In genomic region chr17:44257815-44258750, GRCh38 we compare ENCODE assay signal across 22 cellular contexts. TPM values are rescaled to one million over a fixed set of nuclear protein-coding genes. Genes with fewer than 3 reads are reported as not detected.
DNase-seq lines count a peak whose midpoint lies in the region; ATAC-seq and TF ChIP-seq lines count a peak whose summit lies in the region.
"Had no signal": no experiment of that assay in that cellular context is flagged by ENCODE, and none has a peak within 500 bp of the region (broad histone marks: within the 10 kb centered on the region; RNA-seq: fewer than 3 reads in every experiment).

No MANE protein-coding gene starts in this region.

- H3K36me3 ChIP-seq in BLaER1 (no peaks in the 10 kb centered on the region), GM23338 (ENCODE audit: insufficient read depth) (no peaks in the 10 kb centered on the region), WERI-Rb-1 (no peaks in the 10 kb centered on the region), osteoblast (ENCODE audit: insufficient read depth, low read length) (no peaks in the 10 kb centered on the region)

- H3K4me3 ChIP-seq in BLaER1 (no peak overlapping the region), GM23338 (no peak overlapping the region), WERI-Rb-1 (ENCODE audit: low read depth, low read length) (no peak overlapping the region), osteoblast (ENCODE audit: insufficient read depth, low read length) (no peak overlapping the region)
- H3K4me3 ChIP-seq: SK-N-MC had no signal

- H2AFZ ChIP-seq in GM23338: no peak overlapping the region
- H2AFZ ChIP-seq in osteoblast (ENCODE audit: low read length): no peak overlapping the region

- no peak overlapping the region for H3K27ac ChIP-seq in BLaER1
- H3K27ac ChIP-seq in GM23338 (ENCODE audit: low read depth): no peak overlapping the region
- peak overlapping the region; percentile 66 for H3K27ac ChIP-seq in WERI-Rb-1
- H3K27ac ChIP-seq in osteoblast (ENCODE audit: low read depth, low read length): no peak overlapping the region
- H3K27ac ChIP-seq in caudate nucleus (ENCODE audit: low read depth, low read length): no peak overlapping the region
- H3K27ac ChIP-seq: SK-N-MC had no signal

- H3K9me3 ChIP-seq in BLaER1: no peaks in the 10 kb centered on the region
- H3K9me3 ChIP-seq in WERI-Rb-1 (ENCODE audit: severe bottlenecking): no peaks in the 10 kb centered on the region
- no peaks in the 10 kb centered on the region for H3K9me3 ChIP-seq in osteoblast (ENCODE audit: low read depth, low read length)

- no peak overlapping the region for H3K9ac ChIP-seq in BLaER1

- no peaks in the 10 kb centered on the region for H3F3A ChIP-seq in GM23338 (replicated peaks; ENCODE audit: low read depth)

- no peak overlapping the region for H3K4me3 Mint-ChIP-seq in GM23338
- H3K4me3 Mint-ChIP-seq: CD8-positive, alpha-beta memory T cell; HFFc6 had no signal

- ATAC-seq in GM23338 (peak; percentile 24; the same call in 1 of the 3 replicates), HG03521 (IDR thresholded peaks at IDR 0.05; ENCODE audit: unreplicated experiment) (no peak)

- H3K79me2 ChIP-seq in GM23338 (replicated peaks; ENCODE audit: insufficient read depth) (no peaks in the 10 kb centered on the region), osteoblast (ENCODE audit: insufficient read depth, low read length) (no peaks in the 10 kb centered on the region)

- peaks cover 14% of the 10 kb centered on the region for H3K27me3 Mint-ChIP-seq in GM23338 (ENCODE audit: insufficient read depth, low read depth, poor library complexity)
- H3K27me3 Mint-ChIP-seq: CD8-positive, alpha-beta memory T cell had no signal

- H3K4me2 ChIP-seq in BLaER1 (peak overlapping the region; percentile 40), GM23338 (no peak overlapping the region), osteoblast (ENCODE audit: insufficient read depth, low read length) (no peak overlapping the region)

- no peaks in the 10 kb centered on the region; the same call in 2 of the 3 replicates for H3K4me1 Mint-ChIP-seq in GM23338
- H3K4me1 Mint-ChIP-seq: CD8-positive, alpha-beta memory T cell had no signal

- no peak for TF ChIP-seq CTCF in GM23338 (conservative IDR thresholded peaks at IDR 0.05; ENCODE audit: low read depth in 2 of 2)
- no peak for TF ChIP-seq CTCF in WERI-Rb-1 (IDR thresholded peaks at IDR 0.05; ENCODE audit: low read depth, low read length)
- TF ChIP-seq CTCF in osteoblast (IDR thresholded peaks at IDR 0.05; ENCODE audit: extremely low read depth, low read depth, low read length): no peak

- no peaks in the 10 kb centered on the region for H3K9me2 ChIP-seq in GM23338 (ENCODE audit: insufficient read depth)

- DNase-seq in GM23338 (ENCODE audit: low spot score) (no peak), WERI-Rb-1 (no peak), osteoblast (ENCODE audit: insufficient read length, low spot score, missing footprints) (peak; percentile 82), NCI-H2171 treated with DMSO at 0.1 percent for 48 hours (lab: John Stamatoyannopoulos, UW) (no peak), caudate nucleus (lab: John Stamatoyannopoulos, UW) (no peak)
- DNase-seq: CD8-positive, alpha-beta memory T cell; DMS79; HFFc6; NCI-H1092 treated with DMSO at 0.1 percent for 48 hours; NCI-H146; NCI-H2081 treated with DMSO at 0.1 percent for 48 hours; NCI-H510A; NCI-H748 treated with DMSO at 0.1 percent for 48 hours; NK-92 treated with Interleukin-12 subunit alpha and Interleukin-12 subunit beta, amount 100 ng/mL, for 24 hours; OCI-M1; SHP77; T-helper 1 cell had no signal

- H3K27ac Mint-ChIP-seq in GM23338: no peak overlapping the region
- H3K27ac Mint-ChIP-seq: HFFc6 had no signal

- no peaks in the 10 kb centered on the region; the same call in 2 of the 3 replicates for H3K9me3 Mint-ChIP-seq in GM23338
- H3K9me3 Mint-ChIP-seq: CD8-positive, alpha-beta memory T cell; HFFc6 had no signal

- H4K20me1 ChIP-seq in BLaER1: no peaks in the 10 kb centered on the region
- no peaks in the 10 kb centered on the region for H4K20me1 ChIP-seq in GM23338 (replicated peaks; ENCODE audit: insufficient read depth)
- H4K20me1 ChIP-seq in osteoblast (ENCODE audit: insufficient read depth, low read length): no peaks in the 10 kb centered on the region

- peaks cover 18% of the 10 kb centered on the region for H3K4me1 ChIP-seq in BLaER1
- H3K4me1 ChIP-seq in GM23338 (ENCODE audit: insufficient read depth): no peaks in the 10 kb centered on the region
- no peaks in the 10 kb centered on the region for H3K4me1 ChIP-seq in osteoblast (ENCODE audit: insufficient read depth, low read length)

- H3K27me3 ChIP-seq in BLaER1: no peaks in the 10 kb centered on the region
- no peaks in the 10 kb centered on the region for H3K27me3 ChIP-seq in GM23338 (ENCODE audit: insufficient read depth)
- no peaks in the 10 kb centered on the region for H3K27me3 ChIP-seq in WERI-Rb-1 (ENCODE audit: insufficient read depth, low read depth, severe bottlenecking)
- no peaks in the 10 kb centered on the region for H3K27me3 ChIP-seq in osteoblast (ENCODE audit: insufficient read depth, low read length)

- no peaks in the 10 kb centered on the region for H3K36me3 Mint-ChIP-seq in GM23338 (ENCODE audit: low read depth)
- H3K36me3 Mint-ChIP-seq: CD8-positive, alpha-beta memory T cell had no signal

TF ChIP-seq in GM23338, 12 proteins besides CTCF, POLR2A, EP300 and RAD21 (continues in another document):
- TF ChIP-seq EZH2 (IDR thresholded peaks at IDR 0.05; ENCODE audit: low read depth, unreplicated experiment) (no peak), CREB1 (CRISPR knock-in tag; IDR thresholded peaks at IDR 0.05; ENCODE audit: low read depth) (no peak), ZNF114 (CRISPR knock-in tag; IDR thresholded peaks at IDR 0.05) (no peak), ZNF331 (CRISPR knock-in tag; IDR thresholded peaks at IDR 0.05; ENCODE audit: low read depth) (no peak)

RNA-seq across cellular contexts. Expression of gene SLC4A1, which starts 9.9 kb away (rescaled TPM):
- not detected in 2 replicates for total RNA-seq in GM23338 (2014; rRNA removed; shearing (Covaris generic))
- polyA plus RNA-seq in GM23338 (2016; fragmentation: Nextera tagmentation; extraction: Ambion mirVana): not detected in 2 replicates
- total RNA-seq in osteoblast: under 0.01 TPM in 1 of 2 replicates, not detected in the other
- total RNA-seq: CD8-positive, alpha-beta memory T cell; H1; HFFc6 had no signal
- polyA plus RNA-seq: BJ; CD8-positive, alpha-beta memory T cell had no signal

RNA-seq across cellular contexts. Expression of gene UBTF, which starts 38.6 kb away (rescaled TPM):
- 62.2 and 78.8 TPM in 2 replicates for total RNA-seq in GM23338 (2014; rRNA removed; shearing (Covaris generic))
- polyA plus RNA-seq in GM23338 (2016; fragmentation: Nextera tagmentation; extraction: Ambion mirVana): 27.0 and 29.9 TPM in 2 replicates
- total RNA-seq in osteoblast: 49.6 and 51.3 TPM in 2 replicates

RNA-seq across cellular contexts. Expression of gene RUNDC3A, which starts 50.3 kb away (rescaled TPM):
- 4.0 and 5.5 TPM in 2 replicates for total RNA-seq in GM23338 (2014; rRNA removed; shearing (Covaris generic))
- 3.7 and 6.3 TPM in 2 replicates for polyA plus RNA-seq in GM23338 (2016; fragmentation: Nextera tagmentation; extraction: Ambion mirVana)
- total RNA-seq in osteoblast: under 0.01 TPM in 1 of 2 replicates, not detected in the other
- total RNA-seq: CD8-positive, alpha-beta memory T cell had no signal
- polyA plus RNA-seq: CD8-positive, alpha-beta memory T cell had no signal

RNA-seq across cellular contexts. Expression of gene ATXN7L3, which starts 58.4 kb away (rescaled TPM):
- 79.3 and 95.0 TPM in 2 replicates for total RNA-seq in GM23338 (2014; rRNA removed; shearing (Covaris generic))
- 20.3 and 20.6 TPM in 2 replicates for polyA plus RNA-seq in GM23338 (2016; fragmentation: Nextera tagmentation; extraction: Ambion mirVana)
- total RNA-seq in osteoblast: 34.5 and 38.4 TPM in 2 replicates
